9 cellular contexts compared by ENCODE assay signal in the genomic region with DNA sequence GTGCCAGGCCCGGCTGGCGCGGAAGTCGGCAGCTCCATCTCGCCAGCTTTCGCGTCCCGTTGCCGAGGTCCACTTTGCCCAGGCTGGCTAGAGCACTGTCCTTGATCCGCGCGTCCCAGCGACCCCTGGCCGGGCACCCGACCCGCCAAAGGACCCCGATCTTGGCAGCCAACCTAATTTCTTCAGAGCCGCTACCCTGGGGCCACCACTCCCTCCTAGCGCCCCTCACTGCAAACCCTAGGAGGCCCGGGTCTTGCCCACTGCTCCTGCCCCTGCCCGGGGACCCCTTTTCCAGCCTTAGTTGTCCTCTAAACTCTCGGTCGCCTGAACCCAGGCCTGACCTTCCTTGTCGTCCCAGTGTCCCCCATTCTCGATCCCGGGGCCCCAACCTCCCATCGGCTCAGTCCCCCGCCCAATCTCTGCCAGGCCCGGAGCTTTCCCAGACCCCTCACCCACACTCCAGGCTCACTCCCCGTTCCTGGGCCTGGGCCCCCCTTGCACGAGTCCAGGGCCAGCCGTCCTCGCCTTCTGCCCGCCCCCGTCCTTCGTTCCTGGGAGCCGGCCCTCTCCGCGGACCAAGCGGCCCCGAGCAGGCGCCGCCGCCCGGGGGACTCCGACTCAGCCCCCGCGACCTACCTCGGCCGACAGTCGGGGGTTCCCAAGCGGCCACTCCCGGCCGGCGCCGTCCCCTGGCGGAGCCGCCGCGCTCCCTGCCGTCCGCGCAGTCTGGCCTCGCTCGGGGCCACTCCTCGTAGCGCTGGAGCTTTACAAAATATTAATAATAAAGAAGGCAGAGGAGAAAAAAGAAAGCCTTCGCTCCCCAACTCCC. TPM values are rescaled to one million over a fixed set of nuclear protein-coding genes. Genes with fewer than 3 reads are reported as not detected.
DNase-seq lines count a peak whose midpoint lies in the region; ATAC-seq and TF ChIP-seq lines count a peak whose summit lies in the region.
"Had no signal": no experiment of that assay in that cellular context is flagged by ENCODE, and none has a peak within 500 bp of the region (broad histone marks: within the 10 kb centered on the region; RNA-seq: fewer than 3 reads in every experiment).

No MANE protein-coding gene starts in this region.

- DNase-seq in 8988T, result peak; percentile 62
- DNase-seq in GM20000 (ENCODE audit: low spot score), result peak; percentile 58
- DNase-seq in mammary epithelial cell, result peak; percentile 48
- peak in 1 of 10 donors; percentile 55 for DNase-seq in naive thymus-derived CD8-positive, alpha-beta T cell
- no peak for DNase-seq in SIG-M5 (lab: John Stamatoyannopoulos, UW)

- 10% methylated on average over 6 of the region's 68 CpGs for WGBS in mammary epithelial cell (ENCODE audit: low coverage, missing lambda C conversion rate)

- peak overlapping the region; percentile 64 to 83 (median 73) for H3K4me3 Mint-ChIP-seq in naive thymus-derived CD8-positive, alpha-beta T cell

- H3K27ac Mint-ChIP-seq in naive thymus-derived CD8-positive, alpha-beta T cell, result no peak overlapping the region

- peak overlapping the region; percentile 99 for H3K4me2 ChIP-seq in mammary epithelial cell (ENCODE audit: insufficient read depth, low read depth, low read length)

- POLR2A ChIA-PET in naive thymus-derived CD8-positive, alpha-beta T cell (lab: Charles Lee), result no interaction called here

- peaks cover 28 to 76% (median 50%) of the 10 kb centered on the region in 5 donors for H3K27me3 Mint-ChIP-seq in naive thymus-derived CD8-positive, alpha-beta T cell

- H2AFZ ChIP-seq in mammary epithelial cell (ENCODE audit: low read depth, low read length), result peak overlapping the region; percentile 88

- ATAC-seq in naive thymus-derived CD8-positive, alpha-beta T cell, result no peak
- ATAC-seq in esophagus mucosa (no peak), GM21360 (IDR thresholded peaks at IDR 0.05; ENCODE audit: unreplicated experiment) (no peak), GM21717 (IDR thresholded peaks at IDR 0.05; ENCODE audit: unreplicated experiment) (no peak)

- no peaks in the 10 kb centered on the region for H3K27me3 ChIP-seq in mammary epithelial cell (ENCODE audit: insufficient read depth, low read length)

- no peaks in the 10 kb centered on the region for H4K20me1 ChIP-seq in mammary epithelial cell (ENCODE audit: insufficient read depth, low read length)

- in situ Hi-C loops in mammary epithelial cell (cut with MboI; ENCODE audit: low sequenced_read_pairs in 2 of 2), result loop anchor here in 1 of 2 donors (5.0 kb wide), 1 partner anchor 79 kb away; no protein-coding TSS in a partner anchor

- peak overlapping the region; percentile 20 for H3K27ac ChIP-seq in mammary epithelial cell (ENCODE audit: insufficient read depth, low read depth, low read length)

- intact Hi-C loops in mammary epithelial cell (cut with micrococcal nuclease), result loop anchor here (1.0 to 5.0 kb wide), 3 partner anchors 48 to 168 kb away; no protein-coding TSS in a partner anchor

- no peaks in the 10 kb centered on the region for H3K9me3 ChIP-seq in mammary epithelial cell (replicated peaks; ENCODE audit: insufficient read depth, low read length)

- peaks cover 30% of the 10 kb centered on the region for H3K4me1 ChIP-seq in mammary epithelial cell (ENCODE audit: insufficient read depth, low read length)

- peak overlapping the region; percentile 63 to 81 (median 78) for H3K4me3 ChIP-seq in mammary epithelial cell (replicated peaks in 1 of 3; ENCODE audit: insufficient read depth in 1 of 3, low read depth in 2 of 3, low read length in 3 of 3)

- BruUV-seq in mammary epithelial cell (replicated peaks; lab: Mats Ljungman, UMichigan), result no TSS peak

- peaks cover 0 to 12% (median 0%) of the 10 kb centered on the region in 3 donors for H3K36me3 Mint-ChIP-seq in naive thymus-derived CD8-positive, alpha-beta T cell

- H3K79me2 ChIP-seq in mammary epithelial cell (ENCODE audit: insufficient read depth, low read length), result peaks cover 43% of the 10 kb centered on the region

- no peaks in the 10 kb centered on the region for H3K36me3 ChIP-seq in mammary epithelial cell (ENCODE audit: insufficient read depth, low read length)

- CTCF ChIA-PET in mammary epithelial cell (lab: Charles Lee; ENCODE audit: low non-redundant PET), result no interaction called here

- TF ChIP-seq CTCF in GM20000 (IDR thresholded peaks at IDR 0.05; ENCODE audit: extremely low read depth, missing control alignments), result no peak
- TF ChIP-seq CTCF in mammary epithelial cell (conservative IDR thresholded peaks at IDR 0.05 in 1 of 2, IDR thresholded peaks at IDR 0.05 in 1 of 2; ENCODE audit: extremely low read depth in 1 of 2, insufficient read depth in 1 of 2, low read depth in 1 of 2, low read length in 2 of 2), result no peak

- H3K9ac ChIP-seq in mammary epithelial cell (ENCODE audit: insufficient read depth, low read length), result peak overlapping the region; percentile 31

- dilution Hi-C loops in mammary epithelial cell (cut with HindIII; ENCODE audit: low sequenced_read_pairs), result loop anchor here (25.0 kb wide), 1 partner anchor 174 kb away; no protein-coding TSS in a partner anchor

- no peaks in the 10 kb centered on the region for H3K9me3 Mint-ChIP-seq in naive thymus-derived CD8-positive, alpha-beta T cell

- peaks cover 18 to 31% (median 26%) of the 10 kb centered on the region in 4 donors for H3K4me1 Mint-ChIP-seq in naive thymus-derived CD8-positive, alpha-beta T cell

RNA-seq across cellular contexts. Expression of gene LMX1B, which starts 0.7 kb away (rescaled TPM):
- total RNA-seq in mammary epithelial cell (10 to 100 TPM; 11.2 to 19.2 TPM), esophagus mucosa (not detected)
- polyA plus RNA-seq in mammary epithelial cell, result 5.3 TPM
- polyA minus RNA-seq in mammary epithelial cell, result 9.3 TPM
- total RNA-seq in naive thymus-derived CD8-positive, alpha-beta T cell, result not detected
- polyA plus RNA-seq in naive thymus-derived CD8-positive, alpha-beta T cell, result not detected
- total RNA-seq: mononuclear cell had no signal

Comparison
In these comparisons a context has a peak if more than half of its experiments do, and no peak if none do; other contexts are left out.
1. RNA of gene LMX1B, which starts 0.7 kb away (total RNA-seq): 11.2 to 19.2 TPM in mammary epithelial cell; not detected in naive thymus-derived CD8-positive, alpha-beta T cell and not detected in esophagus mucosa (single experiment); every median in the first group is over 10 times any median in the second.